In genomic region chr2:187922841-187923240, GRCh38 we compare ENCODE assay signal across 18 cellular contexts.
"Had no signal": no experiment of that assay in that cellular context is flagged by ENCODE, and none has a peak within 500 bp of the region (broad histone marks: within the 10 kb centered on the region; RNA-seq: fewer than 3 reads in every experiment).

No MANE protein-coding gene starts in this region.

- ATAC-seq: activated CD8-positive, alpha-beta memory T cell treated with anti-CD3 and anti-CD28 coated beads, Interleukin-2, amount 10 ng/mL, durations not matched to agents 7 days and 5 days; body of pancreas; left cardiac atrium; lower lobe of right lung; stimulated activated naive CD8-positive, alpha-beta T cell treated with anti-CD3 and anti-CD28 coated beads, Interleukin-15, amount 100 ng/mL, for 72 hours had no signal

- H3K9me3 ChIP-seq: body of pancreas, lower lobe of right lung had no signal

- H3K4me3 ChIP-seq: body of pancreas, dorsolateral prefrontal cortex, lower lobe of right lung had no signal

- H3K27ac ChIP-seq: body of pancreas, dorsolateral prefrontal cortex, lower lobe of right lung had no signal

- H3K27me3 ChIP-seq: body of pancreas, dorsolateral prefrontal cortex had no signal

- H3K4me1 ChIP-seq: lower lobe of right lung had no signal

- H3K36me3 ChIP-seq: lower lobe of right lung had no signal

- DNase-seq: activated B cell treated with CpG ODN at 0.5 μM for 24 hours; activated CD4-positive, alpha-beta memory T cell treated with anti-CD3 and anti-CD28 coated beads, Interleukin-2, amount 10 ng/mL, durations not matched to agents 7 days and 5 days; activated CD4-positive, alpha-beta T cell treated with anti-CD3 and anti-CD28 coated beads for 4 hours; activated CD8-positive, alpha-beta memory T cell treated with anti-CD3 and anti-CD28 coated beads, Interleukin-2, amount 10 ng/mL, durations not matched to agents 7 days and 5 days; body of pancreas; dorsolateral prefrontal cortex; erythroblast; hippocampal formation; left cardiac atrium; lower lobe of right lung; nephron progenitor cell; small intestine; stimulated activated CD4-positive, alpha-beta T cell treated with anti-CD3 and anti-CD28 coated beads, Interleukin-15, amount 100 ng/mL, for 24 hours; stimulated activated CD4-positive, alpha-beta T cell treated with anti-CD3 and anti-CD28 coated beads, Interleukin-2, amount 100 ng/mL, for 48 hours; stimulated activated naive CD8-positive, alpha-beta T cell treated with anti-CD3 and anti-CD28 coated beads, Interleukin-15, amount 100 ng/mL, for 72 hours; T-helper 1 cell; T-helper 9 cell; trophoblast cell had no signal
